In genomic region chr17:20074001-20074400, GRCh38 we compare ENCODE assay signal across 10 cellular contexts.
DNase-seq lines count a peak whose midpoint lies in the region; ATAC-seq and TF ChIP-seq lines count a peak whose summit lies in the region.
"Had no signal": no experiment of that assay in that cellular context is flagged by ENCODE, and none has a peak within 500 bp of the region (broad histone marks: within the 10 kb centered on the region; RNA-seq: fewer than 3 reads in every experiment).

No MANE protein-coding gene starts in this region.

- peak overlapping the region; percentile 45 for H3K4me3 Mint-ChIP-seq in activated naive CD4-positive, alpha-beta T cell treated with anti-CD3 and anti-CD28 coated beads, Interleukin-2, amount 50 U/mL, for 24 hours
- H3K4me3 Mint-ChIP-seq in naive B cell (peak overlapping the region in 7 of 8 donors; percentile 55 to 89 (median 78)), HFFc6 (no peak overlapping the region)

- H3K36me3 ChIP-seq in ascending aorta: no peaks in the 10 kb centered on the region
- H3K36me3 ChIP-seq in upper lobe of right lung: no peaks in the 10 kb centered on the region

- POLR2A ChIA-PET in HEK293T (lab: Yijun Ruan, JAX): interaction anchor here (1.4 kb wide), 1 partner anchor 96 kb away, joined by 4 read pairs; the partner anchor contains the start of gene AKAP10

- H3K4me1 ChIP-seq in ascending aorta: peaks cover 3 to 38% of the 10 kb centered on the region in 2 donors
- H3K4me1 ChIP-seq in upper lobe of right lung: peaks cover 17% of the 10 kb centered on the region

- H3K27ac Mint-ChIP-seq in activated naive CD4-positive, alpha-beta T cell treated with anti-CD3 and anti-CD28 coated beads, Interleukin-2, amount 50 U/mL, for 24 hours: no peak overlapping the region
- H3K27ac Mint-ChIP-seq in naive B cell (no peak overlapping the region), HFFc6 (no peak overlapping the region)

- no peaks in the 10 kb centered on the region for H3K36me3 Mint-ChIP-seq in activated naive CD4-positive, alpha-beta T cell treated with anti-CD3 and anti-CD28 coated beads, Interleukin-2, amount 50 U/mL, for 24 hours
- H3K36me3 Mint-ChIP-seq in naive B cell: no peaks in the 10 kb centered on the region
- H3K36me3 Mint-ChIP-seq in HFFc6 (ENCODE audit: low read depth): no peaks in the 10 kb centered on the region

- TF ChIP-seq CTCF in ascending aorta (IDR thresholded peaks at IDR 0.05): no peak
- no peak for TF ChIP-seq CTCF in upper lobe of right lung (IDR thresholded peaks at IDR 0.05)
- no peak for TF ChIP-seq CTCF in HFFc6 (IDR thresholded peaks at IDR 0.05)

- H3K27ac ChIP-seq in ascending aorta (peak overlapping the region; percentile 66 to 82), upper lobe of right lung (peak overlapping the region; percentile 52)
- H3K27ac ChIP-seq: RWPE1 had no signal

- intact Hi-C loops in ascending aorta (cut with DNase I): no loop called here
- intact Hi-C loops in upper lobe of right lung (cut with DNase I): no loop called here

- peaks cover 20% of the 10 kb centered on the region for H3K4me1 Mint-ChIP-seq in activated naive CD4-positive, alpha-beta T cell treated with anti-CD3 and anti-CD28 coated beads, Interleukin-2, amount 50 U/mL, for 24 hours
- H3K4me1 Mint-ChIP-seq in naive B cell (peaks cover 15 to 26% (median 18%) of the 10 kb centered on the region in 3 donors), HFFc6 (ENCODE audit: low read depth) (peaks cover 7% of the 10 kb centered on the region)

- H3K4me3 ChIP-seq in ascending aorta (peak overlapping the region; percentile 21 to 57), upper lobe of right lung (peak overlapping the region; percentile 40)

- H3K27me3 ChIP-seq in ascending aorta: no peaks in the 10 kb centered on the region
- H3K27me3 ChIP-seq in upper lobe of right lung: no peaks in the 10 kb centered on the region

- no peaks in the 10 kb centered on the region for H3K9me3 ChIP-seq in ascending aorta
- no peaks in the 10 kb centered on the region for H3K9me3 ChIP-seq in upper lobe of right lung

- no peaks in the 10 kb centered on the region for H3K27me3 Mint-ChIP-seq in activated naive CD4-positive, alpha-beta T cell treated with anti-CD3 and anti-CD28 coated beads, Interleukin-2, amount 50 U/mL, for 24 hours
- peaks cover 0 to 6% (median 0%) of the 10 kb centered on the region in 3 donors for H3K27me3 Mint-ChIP-seq in naive B cell
- H3K27me3 Mint-ChIP-seq in HFFc6 (ENCODE audit: insufficient read depth): peaks cover 18% of the 10 kb centered on the region

- ATAC-seq in naive B cell (ENCODE audit: low read depth in 2 of 2): no peak
- ATAC-seq in upper lobe of right lung: peak; percentile 27
- ATAC-seq in HG03432 (IDR thresholded peaks at IDR 0.05; ENCODE audit: unreplicated experiment): no peak

- CTCF ChIA-PET in HEK293T (lab: Yijun Ruan, JAX): interaction anchor here (0.7 kb wide), 1 partner anchor 40 kb away, joined by 3 read pairs; no protein-coding TSS in a partner anchor

- no peak for DNase-seq in activated naive CD4-positive, alpha-beta T cell (lab: John Stamatoyannopoulos, UW)
- DNase-seq in ascending aorta (ENCODE audit: low spot score in 2 of 2) (no peak), naive B cell (no peak), upper lobe of right lung (no peak), HEK293T (ENCODE audit: extremely low spot score) (no peak), HFFc6 (no peak)
- DNase-seq: NCI-H1436 treated with DMSO at 0.1 percent for 48 hours had no signal

- no peaks in the 10 kb centered on the region for H3K9me3 Mint-ChIP-seq in activated naive CD4-positive, alpha-beta T cell treated with anti-CD3 and anti-CD28 coated beads, Interleukin-2, amount 50 U/mL, for 24 hours
- no peaks in the 10 kb centered on the region for H3K9me3 Mint-ChIP-seq in naive B cell
- H3K9me3 Mint-ChIP-seq in HFFc6: no peaks in the 10 kb centered on the region

TF ChIP-seq in HEK293T, 16 proteins besides CTCF, POLR2A, EP300 and RAD21:
- no peak for TF ChIP-seq PKNOX1 (IDR thresholded peaks at IDR 0.05)
- no peak for TF ChIP-seq TARDBP (IDR thresholded peaks at IDR 0.05)
- TF ChIP-seq ZNF384 (IDR thresholded peaks at IDR 0.05): no peak
- TF ChIP-seq CTBP1 (IDR thresholded peaks at IDR 0.05; ENCODE audit: borderline replicate concordance): no peak
- no peak for TF ChIP-seq SP1 (IDR thresholded peaks at IDR 0.05)
- no peak for TF ChIP-seq FOXA1 (IDR thresholded peaks at IDR 0.05)
- no peak for TF ChIP-seq SUZ12 (IDR thresholded peaks at IDR 0.05)
- TF ChIP-seq L3MBTL2 (conservative IDR thresholded peaks at IDR 0.05): no peak
- no peak for TF ChIP-seq FOXK2 (IDR thresholded peaks at IDR 0.05)
- no peak for TF ChIP-seq FOXM1 (IDR thresholded peaks at IDR 0.05; ENCODE audit: borderline replicate concordance)
- no peak for TF ChIP-seq NFRKB (IDR thresholded peaks at IDR 0.05)
TF ChIP-seq in HEK293T: peak in this region for 0.
